Comparison of ENCODE assay signal across 8 cellular contexts in the genomic region with DNA sequence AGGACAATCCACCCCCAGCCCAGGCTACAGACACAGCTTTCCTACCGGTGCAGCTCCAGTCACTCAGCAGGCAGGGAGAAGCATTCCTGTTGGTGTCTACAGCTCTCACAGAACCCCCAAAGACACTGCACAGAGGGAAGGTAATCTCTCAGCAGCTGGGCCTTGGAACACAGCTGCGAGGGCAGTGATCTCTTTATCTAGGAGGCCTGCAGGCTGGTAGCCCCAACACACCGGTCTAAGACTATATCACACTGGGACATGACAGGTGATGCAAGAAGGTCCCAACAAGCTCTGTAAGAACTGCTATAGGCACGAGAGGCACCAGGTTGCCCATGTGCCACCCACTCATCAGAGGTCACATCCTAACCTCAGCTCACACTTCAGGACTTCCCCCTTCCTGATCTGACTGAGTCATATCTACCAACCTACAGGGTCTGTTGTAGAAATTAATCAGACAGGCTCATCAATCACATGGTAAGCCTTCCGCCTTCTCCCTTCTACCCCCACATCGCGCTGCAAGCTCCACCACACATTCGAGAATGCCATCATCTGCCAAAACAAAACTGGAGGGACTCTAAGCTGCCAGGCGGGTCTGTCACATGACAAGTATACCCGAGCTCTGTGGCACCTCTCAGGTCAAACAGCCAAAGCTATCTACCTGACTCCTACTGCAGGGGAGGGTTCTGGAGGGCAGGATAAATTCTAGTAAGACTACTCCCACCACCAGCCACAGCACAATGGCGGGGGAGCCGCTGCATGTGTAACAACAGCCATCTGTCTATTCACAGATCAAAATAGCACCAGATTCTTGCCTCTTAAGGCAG. TPM values are rescaled to one million over a fixed set of nuclear protein-coding genes. Genes with fewer than 3 reads are reported as not detected.
DNase-seq lines count a peak whose midpoint lies in the region; ATAC-seq and TF ChIP-seq lines count a peak whose summit lies in the region.

No MANE protein-coding gene starts in this region.

- peak overlapping the region; percentile 13; the same call in 1 of the 2 replicates for H3K9ac ChIP-seq in OCI-LY1 (ENCODE audit: low read length)

- no peaks in the 10 kb centered on the region for H3K9me3 Mint-ChIP-seq in activated T-helper 1 cell treated with anti-CD3 and anti-CD28 coated beads, Interleukin-12 subunit alpha, Interleukin-12 subunit beta, Interleukin-2, Interleukin-4 antibody, amounts not matched to agents 30 ng/mL and 10 ng/mL and 1 ng/mL, durations not matched to agents 14 hours and 24 hours and 36 hours

- DNase-seq in activated T-helper 1 cell treated with anti-CD3 and anti-CD28 coated beads, Interleukin-12 subunit alpha, Interleukin-12 subunit beta, Interleukin-2, Interleukin-4 antibody, amounts not matched to agents 30 ng/mL and 10 ng/mL and 1 ng/mL, durations not matched to agents 14 hours and 24 hours and 36 hours (ENCODE audit: low spot score): peak; percentile 64
- DNase-seq in right cardiac atrium (peak in 2 of 3 donors; percentile 44), SHP77 treated with DMSO at 0.1 percent for 48 hours (lab: John Stamatoyannopoulos, UW) (no peak), NCI-H2081 treated with DMSO at 0.1 percent for 48 hours (lab: John Stamatoyannopoulos, UW) (no peak)
- peak; percentile 51 to 68 (median 62) for DNase-seq in stimulated activated CD4-positive, alpha-beta T cell treated with anti-CD3 and anti-CD28 coated beads, TNF-alpha, amount 100 ng/mL, for 1 hour (ENCODE audit: low read depth in 3 of 3, low spot score in 1 of 3)

- H3K27ac ChIP-seq in OCI-LY1 (ENCODE audit: low read depth, low read length, poor library complexity, severe bottlenecking) (peak overlapping the region; percentile 77), right cardiac atrium (ENCODE audit: low read length) (peak overlapping the region; percentile 87)

- peaks cover 6% of the 10 kb centered on the region for H3K27me3 Mint-ChIP-seq in activated T-helper 1 cell treated with anti-CD3 and anti-CD28 coated beads, Interleukin-12 subunit alpha, Interleukin-12 subunit beta, Interleukin-2, Interleukin-4 antibody, amounts not matched to agents 30 ng/mL and 10 ng/mL and 1 ng/mL, durations not matched to agents 14 hours and 24 hours and 36 hours (ENCODE audit: insufficient read depth)

- H3K36me3 Mint-ChIP-seq in activated T-helper 1 cell treated with anti-CD3 and anti-CD28 coated beads, Interleukin-12 subunit alpha, Interleukin-12 subunit beta, Interleukin-2, Interleukin-4 antibody, amounts not matched to agents 30 ng/mL and 10 ng/mL and 1 ng/mL, durations not matched to agents 14 hours and 24 hours and 36 hours (ENCODE audit: low read depth): peaks cover 24% of the 10 kb centered on the region

- H3K79me2 ChIP-seq in OCI-LY1 (ENCODE audit: insufficient read depth, low read length): peaks cover 58% of the 10 kb centered on the region

- ATAC-seq in GM18517 (IDR thresholded peaks at IDR 0.05; ENCODE audit: unreplicated experiment): peak; percentile 71
- ATAC-seq in HG02885 (IDR thresholded peaks at IDR 0.05; ENCODE audit: poor library complexity, unreplicated experiment): peak; percentile 41
- peak; percentile 1 to 21 for ATAC-seq in right cardiac atrium

- H3K27me3 ChIP-seq in OCI-LY1 (ENCODE audit: insufficient read depth, low read length) (no peaks in the 10 kb centered on the region), right cardiac atrium (ENCODE audit: control insufficient read depth, insufficient read depth) (no peaks in the 10 kb centered on the region)

- H3K9me3 ChIP-seq in OCI-LY1 (ENCODE audit: low read length) (no peaks in the 10 kb centered on the region), right cardiac atrium (ENCODE audit: control insufficient read depth, low read length) (no peaks in the 10 kb centered on the region)

- H3K4me3 ChIP-seq in OCI-LY1 (ENCODE audit: low read depth, low read length, poor library complexity, severe bottlenecking) (no peak overlapping the region), right cardiac atrium (ENCODE audit: low read length) (no peak overlapping the region)

- H4K20me1 ChIP-seq in OCI-LY1 (ENCODE audit: insufficient read depth, low read length): no peaks in the 10 kb centered on the region

- TF ChIP-seq CTCF in OCI-LY1 (IDR thresholded peaks at IDR 0.05; ENCODE audit: low read length): no peak

- H3K4me1 ChIP-seq in OCI-LY1 (ENCODE audit: insufficient read depth, low read length, severe bottlenecking) (peaks cover 79% of the 10 kb centered on the region), right cardiac atrium (ENCODE audit: control insufficient read depth, insufficient read depth, low read length) (peaks cover 51% of the 10 kb centered on the region)

- H3K27ac Mint-ChIP-seq in activated T-helper 1 cell treated with anti-CD3 and anti-CD28 coated beads, Interleukin-12 subunit alpha, Interleukin-12 subunit beta, Interleukin-2, Interleukin-4 antibody, amounts not matched to agents 30 ng/mL and 10 ng/mL and 1 ng/mL, durations not matched to agents 14 hours and 24 hours and 36 hours: peak overlapping the region; percentile 79

- peaks cover 88% of the 10 kb centered on the region for H3K4me1 Mint-ChIP-seq in activated T-helper 1 cell treated with anti-CD3 and anti-CD28 coated beads, Interleukin-12 subunit alpha, Interleukin-12 subunit beta, Interleukin-2, Interleukin-4 antibody, amounts not matched to agents 30 ng/mL and 10 ng/mL and 1 ng/mL, durations not matched to agents 14 hours and 24 hours and 36 hours (ENCODE audit: low read depth)

- no peaks in the 10 kb centered on the region for H3K9me2 ChIP-seq in OCI-LY1 (ENCODE audit: low read depth, low read length)

- peak overlapping the region; percentile 44; the same call in 1 of the 2 replicates for H3K4me2 ChIP-seq in OCI-LY1 (ENCODE audit: low read length)

- intact Hi-C loops in activated T-helper 1 cell treated with anti-CD3 and anti-CD28 coated beads, Interleukin-12 subunit alpha, Interleukin-12 subunit beta, Interleukin-2, Interleukin-4 antibody, amounts not matched to agents 30 ng/mL and 10 ng/mL and 1 ng/mL, durations not matched to agents 14 hours and 24 hours and 36 hours (cut with micrococcal nuclease): loop anchor here (1.0 kb wide), 9 partner anchors 10 to 104 kb away; no protein-coding TSS in a partner anchor
- intact Hi-C loops in right cardiac atrium (cut with DNase I): no loop called here

- H3K36me3 ChIP-seq in OCI-LY1 (ENCODE audit: insufficient read depth, low read length): peaks cover 30% of the 10 kb centered on the region

- peak overlapping the region; percentile 73 for H3K4me3 Mint-ChIP-seq in activated T-helper 1 cell treated with anti-CD3 and anti-CD28 coated beads, Interleukin-12 subunit alpha, Interleukin-12 subunit beta, Interleukin-2, Interleukin-4 antibody, amounts not matched to agents 30 ng/mL and 10 ng/mL and 1 ng/mL, durations not matched to agents 14 hours and 24 hours and 36 hours

- WGBS in right cardiac atrium: 56% methylated on average over 12 of the region's 12 CpGs

- H2AFZ ChIP-seq in OCI-LY1 (ENCODE audit: low read length): no peak overlapping the region

- 0 out of 2 replicates have a peak, but pooled peaks cover 4% of the 10 kb centered on the region for H3F3A ChIP-seq in OCI-LY1 (ENCODE audit: insufficient read depth, low read length)

RNA-seq across cellular contexts. Expression of a gene that starts 26.1 kb away (rescaled TPM):
- 31.8 and 32.7 TPM in 2 replicates for total RNA-seq in activated T-helper 1 cell treated with anti-CD3 and anti-CD28 coated beads, Interleukin-12 subunit alpha, Interleukin-12 subunit beta, Interleukin-2, Interleukin-4 antibody, amounts not matched to agents 30 ng/mL and 10 ng/mL and 1 ng/mL, durations not matched to agents 14 hours and 24 hours and 36 hours
- 10 to 100 TPM; 34.6 to 58.3 (median 49.8) TPM for total RNA-seq in right cardiac atrium
- 39.5 TPM for polyA plus RNA-seq in right cardiac atrium

Comparison
In these comparisons a context has a peak if more than half of its experiments do, and no peak if none do; other contexts are left out.
1. ATAC-seq: peak in every context shown above with its lines; median percentile 71 in GM18517; 41 in HG02885; 11 in right cardiac atrium.
2. DNase-seq: peak in activated T-helper 1 cell treated with anti-CD3 and anti-CD28 coated beads, Interleukin-12 subunit alpha, Interleukin-12 subunit beta, Interleukin-2, Interleukin-4 antibody, amounts not matched to agents 30 ng/mL and 10 ng/mL and 1 ng/mL, durations not matched to agents 14 hours and 24 hours and 36 hours (single experiment), right cardiac atrium (2 of 3) and stimulated activated CD4-positive, alpha-beta T cell treated with anti-CD3 and anti-CD28 coated beads, TNF-alpha, amount 100 ng/mL, for 1 hour (3 of 3); none in SHP77 treated with DMSO at 0.1 percent for 48 hours (single experiment) and NCI-H2081 treated with DMSO at 0.1 percent for 48 hours (single experiment).